Comparison of ENCODE assay signal across 7 cellular contexts in genomic region chr1:10431065-10431730, GRCh38. TPM values are rescaled to one million over a fixed set of nuclear protein-coding genes. Genes with fewer than 3 reads are reported as not detected.
DNase-seq lines count a peak whose midpoint lies in the region; ATAC-seq, FAIRE-seq and TF ChIP-seq lines count a peak whose summit lies in the region.

No MANE protein-coding gene starts in this region.

- H3K4me3 ChIP-seq in GM08714 (ENCODE audit: low read length) (peak overlapping the region; percentile 77), MG63 (peak overlapping the region; percentile 77), astrocyte (ENCODE audit: insufficient read depth, low read depth, low read length) (peak overlapping the region; percentile 80), liver (ENCODE audit: low read depth in 1 of 3, low read length in 3 of 3) (peak overlapping the region; percentile 65 to 90 (median 82)), thymus (ENCODE audit: low read length) (peak overlapping the region; percentile 84)

- DNase-seq in MG63 (peak; percentile 21), astrocyte (ENCODE audit: low read depth) (peak; percentile 29), midbrain (lab: John Stamatoyannopoulos, UW) (no peak)

- no peaks in the 10 kb centered on the region for H3K36me3 Mint-ChIP-seq in astrocyte (ENCODE audit: low read depth, unreplicated experiment)

- no peaks in the 10 kb centered on the region for H4K20me1 ChIP-seq in astrocyte (ENCODE audit: insufficient read depth, low read length)

- peaks cover 12% of the 10 kb centered on the region for H3K4me1 ChIP-seq in astrocyte (ENCODE audit: insufficient read depth, low read length)
- H3K4me1 ChIP-seq in liver (ENCODE audit: control insufficient read depth in 4 of 4, insufficient read depth in 4 of 4, low read length in 3 of 4): peaks cover 2 to 22% (median 13%) of the 10 kb centered on the region in 4 donors
- H3K4me1 ChIP-seq in thymus (ENCODE audit: control insufficient read depth, insufficient read depth, low read length): peaks cover 3% of the 10 kb centered on the region

- TF ChIP-seq CTCF in astrocyte (IDR thresholded peaks at IDR 0.05; ENCODE audit: insufficient read depth, low read depth, low read length) (no peak), liver (IDR thresholded peaks at IDR 0.05; ENCODE audit: low read depth, low read length, missing input control) (no peak)

- H3K27ac ChIP-seq in astrocyte (ENCODE audit: low read depth, low read length) (peak overlapping the region; percentile 73), liver (ENCODE audit: low read depth in 1 of 2, low read length in 2 of 2) (no peak overlapping the region), thymus (ENCODE audit: low read depth) (no peak overlapping the region)

- no peak for FAIRE-seq in astrocyte (lab: Jason Lieb, UNC)

- no peaks in the 10 kb centered on the region for H3K9me3 Mint-ChIP-seq in astrocyte (ENCODE audit: unreplicated experiment)

- no peak for ATAC-seq in HG02973 (IDR thresholded peaks at IDR 0.05; ENCODE audit: unreplicated experiment)

- 24% methylated on average over 31 of the region's 31 CpGs for WGBS in liver
- WGBS in thymus: 29% methylated on average over 31 of the region's 31 CpGs

- H3K9ac ChIP-seq in astrocyte (ENCODE audit: low read length) (peak overlapping the region; percentile 86), liver (ENCODE audit: low read depth in 1 of 2, low read length in 2 of 2) (peak overlapping the region; percentile 8 to 39)

- H3K36me3 ChIP-seq in MG63 (no peaks in the 10 kb centered on the region), astrocyte (ENCODE audit: insufficient read depth, low read length) (no peaks in the 10 kb centered on the region), liver (ENCODE audit: control insufficient read depth in 4 of 4, insufficient read depth in 3 of 4, low read depth in 1 of 4, low read length in 3 of 4) (peaks cover 0 to 2% (median under 1%) of the 10 kb centered on the region in 4 donors), thymus (ENCODE audit: control insufficient read depth, insufficient read depth) (no peaks in the 10 kb centered on the region)

- H3K4me3 Mint-ChIP-seq in astrocyte (ENCODE audit: unreplicated experiment): peak overlapping the region; percentile 86

- peaks cover 13% of the 10 kb centered on the region for H3K79me2 ChIP-seq in astrocyte (ENCODE audit: insufficient read depth, low read length)

- H3K9me3 ChIP-seq in MG63 (no peaks in the 10 kb centered on the region), astrocyte (ENCODE audit: insufficient read depth, low read depth, low read length) (no peaks in the 10 kb centered on the region), liver (ENCODE audit: control insufficient read depth in 4 of 4, low read length in 3 of 4) (no peaks in the 10 kb centered on the region), thymus (ENCODE audit: control insufficient read depth) (no peaks in the 10 kb centered on the region)

- no peaks in the 10 kb centered on the region for H3K4me1 Mint-ChIP-seq in astrocyte (ENCODE audit: low read depth, unreplicated experiment)

- no peak for TF ChIP-seq RAD21 in liver (IDR thresholded peaks at IDR 0.05)

- no peaks in the 10 kb centered on the region for H3K27me3 Mint-ChIP-seq in astrocyte (ENCODE audit: low read depth, unreplicated experiment)

- peak overlapping the region; percentile 21 for H3K27ac Mint-ChIP-seq in astrocyte (ENCODE audit: unreplicated experiment)

- peak overlapping the region; percentile 95 for H3K4me2 ChIP-seq in astrocyte (ENCODE audit: low read length)

- H3K27me3 ChIP-seq in MG63 (no peaks in the 10 kb centered on the region), astrocyte (ENCODE audit: insufficient read depth, low read length) (no peaks in the 10 kb centered on the region), liver (ENCODE audit: control insufficient read depth in 4 of 4, insufficient read depth in 4 of 4, low read length in 3 of 4) (no peaks in the 10 kb centered on the region), thymus (ENCODE audit: control insufficient read depth, insufficient read depth) (no peaks in the 10 kb centered on the region)

- peak overlapping the region; percentile 88 for H2AFZ ChIP-seq in astrocyte (ENCODE audit: low read depth, low read length)

TF ChIP-seq in liver, 16 proteins besides CTCF, POLR2A, EP300 and RAD21:
- TF ChIP-seq HNF4A (conservative IDR thresholded peaks at IDR 0.05): peak in 1 of 2 donors; percentile 1
- TF ChIP-seq TAF1 (conservative IDR thresholded peaks at IDR 0.05): no peak
- no peak for TF ChIP-seq FOXA1 (IDR thresholded peaks at IDR 0.05)

RNA-seq across cellular contexts. Expression of gene CENPS, which starts 1.0 kb away (rescaled TPM):
- 13.3 and 15.0 TPM in 2 replicates for total RNA-seq in MG63 (2014; rRNA removed; shearing (Covaris generic); ENCODE audit: low replicate concordance)
- total RNA-seq in astrocyte (9.0 and 10.2 TPM in 2 replicates), liver (1 to 10 TPM; 4.4 to 5.4 TPM)
- polyA plus RNA-seq in liver (1 to 10 TPM; 9.4 to 9.8 TPM), thymus (17.2 TPM)

RNA-seq across cellular contexts. Expression of gene CORT, which starts 18.6 kb away (rescaled TPM):
- total RNA-seq in MG63 (2014; rRNA removed; shearing (Covaris generic); ENCODE audit: low replicate concordance): 0.33 TPM in 1 of 2 replicates, not detected in the other
- total RNA-seq in astrocyte: 0.23 and 0.29 TPM in 2 replicates
- total RNA-seq in liver: under 1 TPM; 0.08 to 0.28 TPM
- polyA plus RNA-seq in liver: under 1 TPM; 0.05 to 0.18 TPM
- 0.71 TPM for polyA plus RNA-seq in thymus

RNA-seq across cellular contexts. Expression of gene PGD, which starts 32.3 kb away (rescaled TPM):
- 146 and 182 TPM in 2 replicates for total RNA-seq in MG63 (2014; rRNA removed; shearing (Covaris generic); ENCODE audit: low replicate concordance)
- 187 and 224 TPM in 2 replicates for total RNA-seq in astrocyte
- 10 to 100 TPM; 52.4 to 89.0 TPM for total RNA-seq in liver
- polyA plus RNA-seq in liver: 100 to 1,000 TPM in 1 of 2 donors, 10 to 100 TPM in 1; 45.9 to 112 TPM
- 48.9 TPM for polyA plus RNA-seq in thymus

RNA-seq across cellular contexts. Expression of gene DFFA, which starts 41.1 kb away (rescaled TPM):
- total RNA-seq in MG63 (2014; rRNA removed; shearing (Covaris generic); ENCODE audit: low replicate concordance): 36.7 and 51.9 TPM in 2 replicates
- total RNA-seq in astrocyte (47.4 and 58.2 TPM in 2 replicates), liver (10 to 100 TPM; 10.6 to 20.0 TPM)
- polyA plus RNA-seq in liver (10 to 100 TPM; 11.5 to 17.1 TPM), thymus (13.1 TPM)

RNA-seq across cellular contexts. Expression of gene PEX14, which starts 43.6 kb away (rescaled TPM):
- 15.4 and 21.5 TPM in 2 replicates for total RNA-seq in MG63 (2014; rRNA removed; shearing (Covaris generic); ENCODE audit: low replicate concordance)
- 23.1 and 23.3 TPM in 2 replicates for total RNA-seq in astrocyte
- total RNA-seq in liver: 10 to 100 TPM in 1 of 2 donors, 1 to 10 TPM in 1; 7.1 to 11.5 TPM
- polyA plus RNA-seq in liver: 10 to 100 TPM; 11.9 to 16.1 TPM
- 16.1 TPM for polyA plus RNA-seq in thymus
